22 cellular contexts compared by ENCODE assay signal in the genomic region with DNA sequence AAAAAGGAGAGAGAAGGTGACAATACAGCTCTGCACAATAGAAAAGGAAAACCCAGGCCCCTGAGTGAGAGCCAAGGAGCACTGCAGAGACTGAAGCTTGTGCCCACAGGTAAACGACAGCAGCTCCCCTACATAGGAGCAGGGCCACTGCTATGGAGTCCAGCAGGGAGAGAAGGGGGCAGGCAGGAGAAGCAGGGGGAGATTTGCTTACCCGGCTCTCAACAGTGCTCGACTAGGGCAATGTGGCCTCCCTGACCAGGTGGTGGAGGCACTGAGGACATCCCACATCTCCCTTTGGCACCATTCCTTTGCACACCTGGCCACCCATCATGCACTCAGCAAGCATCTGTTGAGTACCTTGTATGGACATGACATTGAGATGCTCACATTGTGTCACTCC.
DNase-seq lines count a peak whose midpoint lies in the region; ATAC-seq, FAIRE-seq and TF ChIP-seq lines count a peak whose summit lies in the region.
"Had no signal": no experiment of that assay in that cellular context is flagged by ENCODE, and none has a peak within 500 bp of the region (broad histone marks: within the 10 kb centered on the region; RNA-seq: fewer than 3 reads in every experiment).

No MANE protein-coding gene starts in this region.

- H3K4me3 ChIP-seq in bronchial epithelial cell (ENCODE audit: low read depth, low read length) = no peak overlapping the region
- no peak overlapping the region for H3K4me3 ChIP-seq in uterus
- H3K4me3 ChIP-seq: A549; BLaER1 treated with 17β-estradiol and CSF1 and Interleukin-3, amounts not matched to agents 10 nM and 100 nM had no signal

- H3K4me1 ChIP-seq in uterus = peaks cover 0 to 4% of the 10 kb centered on the region in 2 donors
- H3K4me1 ChIP-seq: A549, Caco-2 had no signal

- no peak overlapping the region for H3K4me3 Mint-ChIP-seq in osteocyte (ENCODE audit: unreplicated experiment)
- H3K4me3 Mint-ChIP-seq: B cell; CD4-positive, alpha-beta T cell; CD8-positive, alpha-beta T cell had no signal

- H3K4me1 Mint-ChIP-seq in osteocyte (ENCODE audit: unreplicated experiment) = no peaks in the 10 kb centered on the region

- TF ChIP-seq POLR2A in uterus (IDR thresholded peaks at IDR 0.05) = no peak

- FAIRE-seq in bronchial epithelial cell (lab: Jason Lieb, UNC) = peak; percentile 36
- FAIRE-seq: A549, D721Med, G401.6, GM12891, GM19239 had no signal

- intact Hi-C loops in uterus (cut with DNase I; ENCODE audit: low total_unique reads) = no loop called here

- H3K27ac ChIP-seq in uterus = peak overlapping the region; percentile 53 to 92
- H3K27ac ChIP-seq: 22Rv1; A549; BLaER1 treated with 17β-estradiol and CSF1 and Interleukin-3, amounts not matched to agents 10 nM and 100 nM; C4-2B had no signal

- no peak for ATAC-seq in GM21786 (IDR thresholded peaks at IDR 0.05; ENCODE audit: unreplicated experiment)
- ATAC-seq: A549; CD8-positive, alpha-beta T cell had no signal

- DNase-seq in bronchial epithelial cell (ENCODE audit: low read depth) = no peak
- peak; percentile 54 for DNase-seq in osteocyte (ENCODE audit: extremely low spot score, unreplicated experiment)
- DNase-seq in uterus = no peak
- no peak for DNase-seq in stimulated activated CD4-positive, alpha-beta T cell treated with anti-CD3 and anti-CD28 coated beads, Interleukin-1b, Interleukin-23, amount 100 ng/mL, for 48 hours
- DNase-seq in ecto neural progenitor cell (ENCODE audit: low spot score) = no peak
- DNase-seq: AML-193; Caco-2; Calu3; CD4-positive, alpha-beta T cell; CD8-positive, alpha-beta T cell; DMS79 treated with DMSO at 0.1 percent for 48 hours; GF-D8 had no signal

- no peak for TF ChIP-seq CTCF in bronchial epithelial cell (IDR thresholded peaks at IDR 0.05; ENCODE audit: insufficient read depth, low read length, severe bottlenecking)
- TF ChIP-seq CTCF in osteocyte (IDR thresholded peaks at IDR 0.05) = no peak
- no peak for TF ChIP-seq CTCF in uterus (IDR thresholded peaks at IDR 0.05)

- H3K36me3 Mint-ChIP-seq in osteocyte (ENCODE audit: unreplicated experiment) = no peaks in the 10 kb centered on the region
- H3K36me3 Mint-ChIP-seq: CD8-positive, alpha-beta T cell had no signal

- no peaks in the 10 kb centered on the region for H3K36me3 ChIP-seq in bronchial epithelial cell (ENCODE audit: control insufficient read depth, insufficient read depth, low read length)
- no peaks in the 10 kb centered on the region for H3K36me3 ChIP-seq in uterus
- H3K36me3 ChIP-seq: BLaER1 treated with 17β-estradiol and CSF1 and Interleukin-3, amounts not matched to agents 10 nM and 100 nM had no signal

- no peak overlapping the region for H3K27ac Mint-ChIP-seq in osteocyte (ENCODE audit: unreplicated experiment)
- H3K27ac Mint-ChIP-seq: B cell; CD4-positive, alpha-beta T cell; CD8-positive, alpha-beta T cell had no signal

- H3K9me3 ChIP-seq in uterus = no peaks in the 10 kb centered on the region
- H3K9me3 ChIP-seq: A549, Caco-2 had no signal

- peaks cover 2% of the 10 kb centered on the region for H3K27me3 ChIP-seq in bronchial epithelial cell (ENCODE audit: control insufficient read depth, insufficient read depth, low read length)
- no peaks in the 10 kb centered on the region for H3K27me3 ChIP-seq in uterus
- H3K27me3 ChIP-seq: BLaER1 treated with 17β-estradiol and CSF1 and Interleukin-3, amounts not matched to agents 10 nM and 100 nM had no signal

- peaks cover 44% of the 10 kb centered on the region for H3K27me3 Mint-ChIP-seq in osteocyte (ENCODE audit: unreplicated experiment)

- H3K9me3 Mint-ChIP-seq in osteocyte (ENCODE audit: unreplicated experiment) = no peaks in the 10 kb centered on the region
- H3K9me3 Mint-ChIP-seq: CD4-positive, alpha-beta T cell had no signal
